1 cellular context compared by ENCODE assay signal in genomic region chr14:30450620-30451019, GRCh38.
TF ChIP-seq lines count a peak whose summit lies in the region.

No MANE protein-coding gene starts in this region.

TF ChIP-seq in HepG2, 621 proteins besides CTCF, POLR2A, EP300 and RAD21 (continued from another document):
- TF ChIP-seq, protein P1, sequence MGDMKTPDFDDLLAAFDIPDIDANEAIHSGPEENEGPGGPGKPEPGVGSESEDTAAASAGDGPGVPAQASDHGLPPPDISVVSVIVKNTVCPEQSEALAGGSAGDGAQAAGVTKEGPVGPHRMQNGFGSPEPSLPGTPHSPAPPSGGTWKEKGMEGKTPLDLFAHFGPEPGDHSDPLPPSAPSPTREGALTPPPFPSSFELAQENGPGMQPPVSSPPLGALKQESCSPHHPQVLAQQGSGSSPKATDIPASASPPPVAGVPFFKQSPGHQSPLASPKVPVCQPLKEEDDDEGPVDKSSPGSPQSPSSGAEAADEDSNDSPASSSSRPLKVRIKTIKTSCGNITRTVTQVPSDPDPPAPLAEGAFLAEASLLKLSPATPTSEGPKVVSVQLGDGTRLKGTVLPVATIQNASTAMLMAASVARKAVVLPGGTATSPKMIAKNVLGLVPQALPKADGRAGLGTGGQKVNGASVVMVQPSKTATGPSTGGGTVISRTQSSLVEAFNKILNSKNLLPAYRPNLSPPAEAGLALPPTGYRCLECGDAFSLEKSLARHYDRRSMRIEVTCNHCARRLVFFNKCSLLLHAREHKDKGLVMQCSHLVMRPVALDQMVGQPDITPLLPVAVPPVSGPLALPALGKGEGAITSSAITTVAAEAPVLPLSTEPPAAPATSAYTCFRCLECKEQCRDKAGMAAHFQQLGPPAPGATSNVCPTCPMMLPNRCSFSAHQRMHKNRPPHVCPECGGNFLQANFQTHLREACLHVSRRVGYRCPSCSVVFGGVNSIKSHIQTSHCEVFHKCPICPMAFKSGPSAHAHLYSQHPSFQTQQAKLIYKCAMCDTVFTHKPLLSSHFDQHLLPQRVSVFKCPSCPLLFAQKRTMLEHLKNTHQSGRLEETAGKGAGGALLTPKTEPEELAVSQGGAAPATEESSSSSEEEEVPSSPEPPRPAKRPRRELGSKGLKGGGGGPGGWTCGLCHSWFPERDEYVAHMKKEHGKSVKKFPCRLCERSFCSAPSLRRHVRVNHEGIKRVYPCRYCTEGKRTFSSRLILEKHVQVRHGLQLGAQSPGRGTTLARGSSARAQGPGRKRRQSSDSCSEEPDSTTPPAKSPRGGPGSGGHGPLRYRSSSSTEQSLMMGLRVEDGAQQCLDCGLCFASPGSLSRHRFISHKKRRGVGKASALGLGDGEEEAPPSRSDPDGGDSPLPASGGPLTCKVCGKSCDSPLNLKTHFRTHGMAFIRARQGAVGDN (CRISPR knock-in tag; IDR thresholded peaks at IDR 0.05), result no peak
- TF ChIP-seq LCORL (IDR thresholded peaks at IDR 0.05) (no peak), LCORL (CRISPR knock-in tag; IDR thresholded peaks at IDR 0.05) (no peak), MEF2D (CRISPR knock-in tag; IDR thresholded peaks at IDR 0.05) (no peak), TBP (CRISPR knock-in tag; IDR thresholded peaks at IDR 0.05) (no peak), CREB3 (CRISPR knock-in tag; IDR thresholded peaks at IDR 0.05) (no peak), ARNT (IDR thresholded peaks at IDR 0.05) (no peak), MAFF (IDR thresholded peaks at IDR 0.05; ENCODE audit: low read depth, low read length) (no peak), ZNF691 (CRISPR knock-in tag; IDR thresholded peaks at IDR 0.05; ENCODE audit: borderline replicate concordance, low read depth) (no peak), HCFC1 (IDR thresholded peaks at IDR 0.05; ENCODE audit: low read depth, low read length) (no peak), PRDM4 (CRISPR knock-in tag; IDR thresholded peaks at IDR 0.05; ENCODE audit: borderline replicate concordance) (no peak), KLF11 (CRISPR knock-in tag; IDR thresholded peaks at IDR 0.05) (no peak), CSRNP1 (CRISPR knock-in tag; IDR thresholded peaks at IDR 0.05) (no peak)
- TF ChIP-seq, protein P2, sequence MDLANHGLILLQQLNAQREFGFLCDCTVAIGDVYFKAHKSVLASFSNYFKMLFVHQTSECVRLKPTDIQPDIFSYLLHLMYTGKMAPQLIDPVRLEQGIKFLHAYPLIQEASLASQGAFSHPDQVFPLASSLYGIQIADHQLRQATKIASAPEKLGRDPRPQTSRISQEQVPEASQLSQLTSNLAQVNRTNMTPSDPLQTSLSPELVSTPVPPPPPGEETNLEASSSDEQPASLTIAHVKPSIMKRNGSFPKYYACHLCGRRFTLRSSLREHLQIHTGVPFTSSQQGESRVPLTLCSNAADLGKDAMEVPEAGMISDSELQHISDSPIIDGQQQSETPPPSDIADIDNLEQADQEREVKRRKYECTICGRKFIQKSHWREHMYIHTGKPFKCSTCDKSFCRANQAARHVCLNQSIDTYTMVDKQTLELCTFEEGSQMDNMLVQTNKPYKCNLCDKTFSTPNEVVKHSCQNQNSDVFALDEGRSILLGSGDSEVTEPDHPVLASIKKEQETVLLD (CRISPR knock-in tag; IDR thresholded peaks at IDR 0.05; ENCODE audit: low read depth), result no peak
